ENCODE assay signal across 11 cellular contexts in genomic region chr7:131013716-131014115, GRCh38.
DNase-seq lines count a peak whose midpoint lies in the region; ATAC-seq, FAIRE-seq and TF ChIP-seq lines count a peak whose summit lies in the region.
"Had no signal": no experiment of that assay in that cellular context is flagged by ENCODE, and none has a peak within 500 bp of the region (broad histone marks: within the 10 kb centered on the region; RNA-seq: fewer than 3 reads in every experiment).

No MANE protein-coding gene starts in this region.

- ATAC-seq in GM12878: peak; percentile 32; the same call in 1 of the 3 replicates
- ATAC-seq in natural killer cell: peak in 1 of 3 donors; percentile 17
- no peak for ATAC-seq in HG03159 (IDR thresholded peaks at IDR 0.05; ENCODE audit: unreplicated experiment)

- TF ChIP-seq RAD21 in GM12878 (IDR thresholded peaks at IDR 0.05; ENCODE audit: insufficient read depth, low read depth, low read length): no peak

- H3K4me3 ChIP-seq in CD8-positive, alpha-beta memory T cell (ENCODE audit: low read length): no peak overlapping the region
- H3K4me3 ChIP-seq in GM12878: no peak overlapping the region
- H3K4me3 ChIP-seq: neural progenitor cell had no signal

- TF ChIP-seq CTCF in GM12878 (IDR thresholded peaks at IDR 0.05 in 2 of 3, conservative IDR thresholded peaks at IDR 0.05 in 1 of 3; ENCODE audit: control insufficient read depth in 2 of 3, extremely low read depth in 1 of 3, insufficient read depth in 1 of 3, low read depth in 3 of 3, low read length in 3 of 3) (no peak), natural killer cell (IDR thresholded peaks at IDR 0.05) (no peak), CD14-positive monocyte (IDR thresholded peaks at IDR 0.05) (no peak)

- intact Hi-C loops in GM12878 (cut with micrococcal nuclease; ENCODE audit: unreplicated experiment) (no loop called here), natural killer cell (cut with micrococcal nuclease) (no loop called here), CD14-positive monocyte (cut with micrococcal nuclease) (loop anchor here (2.0 to 10.0 kb wide), 3 partner anchors 13 to 51 kb away; no protein-coding TSS in a partner anchor)

- peaks cover 69% of the 10 kb centered on the region for H3K4me1 ChIP-seq in CD8-positive, alpha-beta memory T cell (ENCODE audit: insufficient read depth, low read length)
- H3K4me1 ChIP-seq in GM12878 (ENCODE audit: control insufficient read depth, insufficient read depth, low read length): peaks cover 41% of the 10 kb centered on the region
- H3K4me1 ChIP-seq: neural progenitor cell had no signal

- peaks cover 0 to 2% of the 10 kb centered on the region in 2 donors for H3K27me3 Mint-ChIP-seq in CD8-positive, alpha-beta memory T cell
- H3K27me3 Mint-ChIP-seq in IgD-negative memory B cell (no peaks in the 10 kb centered on the region), natural killer cell (ENCODE audit: low read depth in 2 of 2) (no peaks in the 10 kb centered on the region), CD14-positive monocyte (ENCODE audit: low read depth in 3 of 3) (peaks cover 0 to 5% (median 0%) of the 10 kb centered on the region in 3 donors)

- CTCF ChIA-PET in CD8-positive, alpha-beta memory T cell (lab: Charles Lee): interaction anchor here (1.1 to 2.3 kb wide), 2 partner anchors 10 to 31 kb away, joined by 3 to 9 read pairs; no protein-coding TSS in a partner anchor
- CTCF ChIA-PET in GM12878 (lab: Yijun Ruan, JAX): interaction anchor here (0.8 to 3.1 kb wide), 6 partner anchors 10 to 116 kb away, joined by 3 to 21 read pairs (median 12); no protein-coding TSS in a partner anchor

- no peak for FAIRE-seq in GM12878 (lab: Jason Lieb, UNC)
- FAIRE-seq: endothelial cell of umbilical vein had no signal

- H3K27ac Mint-ChIP-seq in CD8-positive, alpha-beta memory T cell: peak overlapping the region; percentile 64 to 92 (median 84)
- H3K27ac Mint-ChIP-seq in IgD-negative memory B cell (peak overlapping the region in 1 of 3 donors; percentile 69), natural killer cell (peak overlapping the region; percentile 58 to 81), CD14-positive monocyte (peak overlapping the region in 3 of 7 donors; percentile 20 to 35 (median 21))
- H3K27ac Mint-ChIP-seq: neural progenitor cell had no signal

- WGBS in GM12878 (ENCODE audit: insufficient coverage, insufficient replicate concordance, low lambda C conversion rate, missing lambda C conversion rate): 48% methylated on average over 11 of the region's 11 CpGs

- no peak for TF ChIP-seq EP300 in GM12878 (IDR thresholded peaks at IDR 0.05; ENCODE audit: borderline replicate concordance in 1 of 2, control insufficient read depth in 1 of 2, low read depth in 2 of 2, low read length in 2 of 2)

- peaks cover 91 to 97% (median 91%) of the 10 kb centered on the region in 3 donors for H3K4me1 Mint-ChIP-seq in CD8-positive, alpha-beta memory T cell
- peaks cover 61 to 84% (median 77%) of the 10 kb centered on the region in 3 donors for H3K4me1 Mint-ChIP-seq in IgD-negative memory B cell
- peaks cover 87 to 96% of the 10 kb centered on the region in 2 donors for H3K4me1 Mint-ChIP-seq in natural killer cell
- peaks cover 52% of the 10 kb centered on the region for H3K4me1 Mint-ChIP-seq in CD14-positive monocyte

- H3K36me3 ChIP-seq in CD8-positive, alpha-beta memory T cell (ENCODE audit: insufficient read depth, low read length): no peaks in the 10 kb centered on the region
- no peaks in the 10 kb centered on the region; a peak in 4 of 4 replicates for H3K36me3 ChIP-seq in GM12878 (ENCODE audit: control insufficient read depth in 2 of 2, insufficient read depth in 2 of 2, low read length in 1 of 2)
- H3K36me3 ChIP-seq: neural progenitor cell had no signal

- H4K20me1 ChIP-seq in GM12878 (ENCODE audit: control insufficient read depth, insufficient read depth): no peaks in the 10 kb centered on the region

- no peaks in the 10 kb centered on the region for H3K27me3 ChIP-seq in CD8-positive, alpha-beta memory T cell (ENCODE audit: insufficient read depth, low read length, poor library complexity, severe bottlenecking)
- H3K27me3 ChIP-seq in GM12878 (replicated peaks in 1 of 2; ENCODE audit: control insufficient read depth in 2 of 2, insufficient read depth in 2 of 2, low read length in 1 of 2): no peaks in the 10 kb centered on the region
- H3K27me3 ChIP-seq: neural progenitor cell had no signal

- POLR2A ChIA-PET in CD8-positive, alpha-beta memory T cell (lab: Charles Lee): interaction anchor here (0.7 kb wide), 1 partner anchor 40 kb away, joined by 3 read pairs; no protein-coding TSS in a partner anchor
- POLR2A ChIA-PET in GM12878 (lab: Charles Lee): interaction anchor here (1.5 kb wide), 1 partner anchor 14 kb away, joined by 3 read pairs; no protein-coding TSS in a partner anchor

- no peak overlapping the region for H3K9ac ChIP-seq in GM12878 (ENCODE audit: control insufficient read depth, insufficient read depth, low read length)
- H3K9ac ChIP-seq: neural progenitor cell had no signal

- no peaks in the 10 kb centered on the region for H3K9me3 ChIP-seq in CD8-positive, alpha-beta memory T cell (ENCODE audit: low read length)
- H3K9me3 ChIP-seq in GM12878 (replicated peaks; ENCODE audit: control insufficient read depth, insufficient read depth, low read length): no peaks in the 10 kb centered on the region

- no peak for TF ChIP-seq POLR2A in GM12878 (IDR thresholded peaks at IDR 0.05; ENCODE audit: low read depth, low read length)

- H3K9me3 Mint-ChIP-seq in CD8-positive, alpha-beta memory T cell: peaks cover 0 to 2% (median 0%) of the 10 kb centered on the region in 5 donors
- H3K9me3 Mint-ChIP-seq in IgD-negative memory B cell (no peaks in the 10 kb centered on the region), natural killer cell (no peaks in the 10 kb centered on the region), CD14-positive monocyte (peaks cover 0 to 2% (median 0%) of the 10 kb centered on the region in 7 donors)
- H3K9me3 Mint-ChIP-seq: neural progenitor cell had no signal

- peak overlapping the region; percentile 49 to 85 (median 63) for H3K4me3 Mint-ChIP-seq in CD8-positive, alpha-beta memory T cell
- peak overlapping the region in 3 of 4 donors; percentile 22 to 83 (median 67) for H3K4me3 Mint-ChIP-seq in IgD-negative memory B cell
- peak overlapping the region; percentile 76 for H3K4me3 Mint-ChIP-seq in natural killer cell
- H3K4me3 Mint-ChIP-seq in CD14-positive monocyte: no peak overlapping the region
- H3K4me3 Mint-ChIP-seq: neural progenitor cell had no signal

- no TSS peak for BruUV-seq in GM12878 (replicated peaks; lab: Mats Ljungman, UMichigan)

- H3K36me3 Mint-ChIP-seq in CD8-positive, alpha-beta memory T cell: peaks cover 0 to 47% (median 4%) of the 10 kb centered on the region in 3 donors
- H3K36me3 Mint-ChIP-seq in IgD-negative memory B cell: peaks cover 3% of the 10 kb centered on the region
- no peaks in the 10 kb centered on the region for H3K36me3 Mint-ChIP-seq in natural killer cell
- peaks cover 3 to 9% of the 10 kb centered on the region in 2 donors for H3K36me3 Mint-ChIP-seq in CD14-positive monocyte
- H3K36me3 Mint-ChIP-seq: neural progenitor cell had no signal

- RAD21 ChIA-PET in GM12878 (lab: Charles Lee; ENCODE audit: unreplicated experiment): interaction anchor here (1.0 to 3.0 kb wide), 3 partner anchors 21 to 26 kb away, joined by 3 to 18 read pairs (median 4); no protein-coding TSS in a partner anchor

- H3K79me2 ChIP-seq in GM12878 (ENCODE audit: control insufficient read depth, insufficient read depth, low read length): peaks cover 28% of the 10 kb centered on the region

- H2AFZ ChIP-seq in GM12878 (ENCODE audit: control insufficient read depth, low read depth, low read length): no peak overlapping the region
- H2AFZ ChIP-seq: neural progenitor cell had no signal

- DNase-seq in CD8-positive, alpha-beta memory T cell: no peak
- DNase-seq in GM12878 (ENCODE audit: low read depth, low spot score) (no peak), natural killer cell (no peak), CD14-positive monocyte (ENCODE audit: low spot score) (no peak), RPMI8226 (no peak)
- DNase-seq: IMR-90, NCI-H526 treated with DMSO at 0.1 percent for 48 hours had no signal

- H3K4me2 ChIP-seq in GM12878 (ENCODE audit: control insufficient read depth, insufficient read depth): no peak overlapping the region
- H3K4me2 ChIP-seq: neural progenitor cell had no signal

- H3K27ac ChIP-seq in CD8-positive, alpha-beta memory T cell (ENCODE audit: low read depth, low read length): no peak overlapping the region
- no peak overlapping the region for H3K27ac ChIP-seq in GM12878 (ENCODE audit: control insufficient read depth, insufficient read depth)
- H3K27ac ChIP-seq: neural progenitor cell had no signal

- in situ Hi-C loops in GM12878 (cut with MboI): no loop called here

- SMC1A ChIA-PET in GM12878 (lab: Charles Lee; ENCODE audit: uncharacterized antibody, unreplicated experiment): interaction anchor here (0.7 to 4.2 kb wide), 7 partner anchors 10 to 32 kb away, joined by 3 to 31 read pairs (median 4); no protein-coding TSS in a partner anchor

TF ChIP-seq in GM12878, 131 proteins besides CTCF, POLR2A, EP300 and RAD21 (continues in another document):
- TF ChIP-seq NFIC (IDR thresholded peaks at IDR 0.05; ENCODE audit: low read depth, low read length): no peak
- TF ChIP-seq, protein P1, sequence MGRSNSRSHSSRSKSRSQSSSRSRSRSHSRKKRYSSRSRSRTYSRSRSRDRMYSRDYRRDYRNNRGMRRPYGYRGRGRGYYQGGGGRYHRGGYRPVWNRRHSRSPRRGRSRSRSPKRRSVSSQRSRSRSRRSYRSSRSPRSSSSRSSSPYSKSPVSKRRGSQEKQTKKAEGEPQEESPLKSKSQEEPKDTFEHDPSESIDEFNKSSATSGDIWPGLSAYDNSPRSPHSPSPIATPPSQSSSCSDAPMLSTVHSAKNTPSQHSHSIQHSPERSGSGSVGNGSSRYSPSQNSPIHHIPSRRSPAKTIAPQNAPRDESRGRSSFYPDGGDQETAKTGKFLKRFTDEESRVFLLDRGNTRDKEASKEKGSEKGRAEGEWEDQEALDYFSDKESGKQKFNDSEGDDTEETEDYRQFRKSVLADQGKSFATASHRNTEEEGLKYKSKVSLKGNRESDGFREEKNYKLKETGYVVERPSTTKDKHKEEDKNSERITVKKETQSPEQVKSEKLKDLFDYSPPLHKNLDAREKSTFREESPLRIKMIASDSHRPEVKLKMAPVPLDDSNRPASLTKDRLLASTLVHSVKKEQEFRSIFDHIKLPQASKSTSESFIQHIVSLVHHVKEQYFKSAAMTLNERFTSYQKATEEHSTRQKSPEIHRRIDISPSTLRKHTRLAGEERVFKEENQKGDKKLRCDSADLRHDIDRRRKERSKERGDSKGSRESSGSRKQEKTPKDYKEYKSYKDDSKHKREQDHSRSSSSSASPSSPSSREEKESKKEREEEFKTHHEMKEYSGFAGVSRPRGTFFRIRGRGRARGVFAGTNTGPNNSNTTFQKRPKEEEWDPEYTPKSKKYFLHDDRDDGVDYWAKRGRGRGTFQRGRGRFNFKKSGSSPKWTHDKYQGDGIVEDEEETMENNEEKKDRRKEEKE (IDR thresholded peaks at IDR 0.05): no peak

Comparison
In these comparisons a context has a peak if more than half of its experiments do, and no peak if none do; other contexts are left out.
1. H3K4me3 Mint-ChIP-seq: peak in CD8-positive, alpha-beta memory T cell (7 of 7), IgD-negative memory B cell (3 of 4) and natural killer cell (single experiment); none in CD14-positive monocyte (0 of 2).
2. intact Hi-C loops: an anchor here in CD14-positive monocyte (2.0 to 10.0 kb wide); none called in GM12878 and natural killer cell.